30 cellular contexts compared by ENCODE assay signal in genomic region chr5:43210570-43210969, GRCh38. TPM values are rescaled to one million over a fixed set of nuclear protein-coding genes. Genes with fewer than 3 reads are reported as not detected.
"Had no signal": no experiment of that assay in that cellular context is flagged by ENCODE, and none has a peak within 500 bp of the region (broad histone marks: within the 10 kb centered on the region; RNA-seq: fewer than 3 reads in every experiment).

No MANE protein-coding gene starts in this region.

- H3K27ac ChIP-seq: adrenal gland, SJCRH30, SK-N-MC, WERI-Rb-1 had no signal

- FAIRE-seq: bronchial epithelial cell had no signal

- H3K4me1 ChIP-seq: adrenal gland, SJCRH30 had no signal

- H3K27me3 ChIP-seq: adrenal gland, MG63 had no signal

- H3K4me3 ChIP-seq: adrenal gland, MG63, SJCRH30, SK-N-MC had no signal

- H3K36me3 ChIP-seq: adrenal gland, MG63, SJCRH30, WERI-Rb-1 had no signal

- ATAC-seq: activated CD8-positive, alpha-beta T cell treated with anti-CD3 and anti-CD28 coated beads, Interleukin-2, amount 10 ng/mL, durations not matched to agents 7 days and 5 days; activated naive CD4-positive, alpha-beta T cell treated with anti-CD3 and anti-CD28 coated beads, Interleukin-2, amount 50 U/mL, for 72 hours; Panc1 had no signal

- H3K9me3 ChIP-seq: adrenal gland, MG63, SJCRH30 had no signal

- DNase-seq: activated CD4-positive, alpha-beta T cell treated with anti-CD3 and anti-CD28 coated beads for 1 hour; activated CD4-positive, alpha-beta T cell treated with anti-CD3 and anti-CD28 coated beads for 48 hours; activated CD4-positive, alpha-beta T cell treated with anti-CD3 and anti-CD28 coated beads, Interleukin-2, amount 50 U/mL, for 48 hours; activated CD4-positive, CD25-positive, alpha-beta regulatory T cell; activated CD8-positive, alpha-beta T cell treated with anti-CD3 and anti-CD28 coated beads, Interleukin-2, amount 10 ng/mL, durations not matched to agents 7 days and 5 days; activated gamma-delta T cell treated with Interleukin-2 at 50 U/mL for 16 hours; activated naive CD4-positive, alpha-beta T cell treated with anti-CD3 and anti-CD28 coated beads for 36 hours; activated T-cell treated with anti-CD3 and anti-CD28 coated beads, Interleukin-2, amount 50 U/mL, for 24 hours; adrenal gland; anterior cingulate cortex; caudate nucleus; cerebellar nuclear complex; Kasumi-1; MG63; NCI-H1048; NCI-H146; NCI-H187; NCI-H2029 treated with DMSO at 0.1 percent for 48 hours; NCI-H2107; NCI-H2171; NCI-H446; NCI-H510A treated with DMSO at 0.1 percent for 48 hours; SHP77; SJCRH30; T1000; WERI-Rb-1 had no signal

RNA-seq across cellular contexts. Expression of gene NIM1K, which starts 18.5 kb away (rescaled TPM):
- total RNA-seq: bronchial epithelial cell had no signal
